Comparison of ENCODE assay signal across 32 cellular contexts in the genomic region with DNA sequence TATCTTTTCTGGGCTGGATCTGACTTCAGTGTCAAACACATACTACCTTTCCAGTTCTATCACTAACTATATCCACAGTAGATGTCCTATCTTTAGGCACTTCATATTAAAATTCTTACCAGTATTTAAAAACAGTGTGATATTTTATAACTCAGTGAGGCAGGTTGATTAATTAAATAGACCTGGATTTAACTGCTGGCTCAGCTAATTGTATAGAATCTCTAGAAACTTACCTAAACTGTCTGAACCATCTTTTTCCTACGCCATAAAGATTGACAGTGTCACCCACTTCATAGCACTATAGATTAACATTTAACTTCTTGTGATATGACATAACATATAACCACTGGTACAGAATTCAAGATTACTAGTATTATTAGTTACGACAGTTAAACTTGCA.
DNase-seq lines count a peak whose midpoint lies in the region; ATAC-seq, FAIRE-seq and TF ChIP-seq lines count a peak whose summit lies in the region.
"Had no signal": no experiment of that assay in that cellular context is flagged by ENCODE, and none has a peak within 500 bp of the region (broad histone marks: within the 10 kb centered on the region; RNA-seq: fewer than 3 reads in every experiment).

No MANE protein-coding gene starts in this region.

- FAIRE-seq in HepG2 (lab: Jason Lieb, UNC) (no peak), K562 (lab: Jason Lieb, UNC) (no peak)
- FAIRE-seq: A549, D721Med had no signal

- H3K9me3 Mint-ChIP-seq in activated naive CD8-positive, alpha-beta T cell treated with anti-CD3 and anti-CD28 coated beads for 36 hours = peaks cover 11% of the 10 kb centered on the region

- H2BK20ac ChIP-seq in IMR-90 (ENCODE audit: low read depth, low read length) = no peak overlapping the region

- dilution Hi-C loops in IMR-90 (cut with HindIII; ENCODE audit: low sequenced_read_pairs, unreplicated experiment) = no loop called here

- no peak overlapping the region for H3K56ac ChIP-seq in IMR-90 (ENCODE audit: extremely low read depth, insufficient read depth, low read length)

- H2AFZ ChIP-seq in HepG2 (ENCODE audit: low read length) = no peak overlapping the region
- no peak overlapping the region for H2AFZ ChIP-seq in IMR-90 (replicated peaks; ENCODE audit: low read length, poor library complexity)
- H2AFZ ChIP-seq in K562 (ENCODE audit: low read depth, low read length) = no peak overlapping the region

- BruUV-seq in HepG2 (replicated peaks; lab: Mats Ljungman, UMichigan) (no TSS peak), IMR-90 (replicated peaks; lab: Mats Ljungman, UMichigan) (no TSS peak), K562 (replicated peaks; lab: Mats Ljungman, UMichigan) (no TSS peak)

- no peak overlapping the region for H2BK15ac ChIP-seq in IMR-90 (ENCODE audit: low read depth, low read length)

- H3K27ac Mint-ChIP-seq in activated naive CD8-positive, alpha-beta T cell treated with anti-CD3 and anti-CD28 coated beads for 36 hours = no peak overlapping the region
- H3K27ac Mint-ChIP-seq: B cell; CD14-positive monocyte; CD4-positive, alpha-beta memory T cell; CD4-positive, alpha-beta T cell; CD4-positive, CD25-positive, alpha-beta regulatory T cell; CD8-positive, alpha-beta memory T cell; CD8-positive, alpha-beta T cell had no signal

- H2AK9ac ChIP-seq in IMR-90 (replicated peaks; ENCODE audit: low read depth, low read length, poor library complexity) = no peak overlapping the region

- TF ChIP-seq CTCF in HepG2 (CRISPR knock-in tag; IDR thresholded peaks at IDR 0.05) (no peak), right lobe of liver (IDR thresholded peaks at IDR 0.05) (no peak), IMR-90 (conservative IDR thresholded peaks at IDR 0.05; ENCODE audit: low read depth, low read length) (no peak), K562 (IDR thresholded peaks at IDR 0.05 in 2 of 3, conservative IDR thresholded peaks at IDR 0.05 in 1 of 3; ENCODE audit: insufficient read depth in 2 of 3, low read depth in 1 of 3, low read length in 3 of 3) (no peak)

- TF ChIP-seq RAD21 in HepG2 (CRISPR knock-in tag; IDR thresholded peaks at IDR 0.05) (no peak), IMR-90 (IDR thresholded peaks at IDR 0.05; ENCODE audit: low read length) (no peak), K562 (CRISPR knock-in tag; conservative IDR thresholded peaks at IDR 0.05 in 1 of 2, IDR thresholded peaks at IDR 0.05 in 1 of 2) (no peak)

- intact Hi-C loops in HepG2 (cut with micrococcal nuclease; ENCODE audit: unreplicated experiment) = no loop called here
- intact Hi-C loops in right lobe of liver (cut with DNase I) = no loop called here
- intact Hi-C loops in IMR-90 (cut with micrococcal nuclease) = no loop called here
- intact Hi-C loops in K562 (cut with micrococcal nuclease) = no loop called here

- H3K18ac ChIP-seq in IMR-90 (ENCODE audit: low read depth, low read length) = no peak overlapping the region

- POLR2A ChIA-PET in HepG2 (lab: Yijun Ruan, JAX) (no interaction called here), IMR-90 (lab: Charles Lee; ENCODE audit: unreplicated experiment) (no interaction called here), K562 (lab: Yijun Ruan, JAX) (no interaction called here)

- in situ Hi-C loops in HepG2 (cut with HindIII; ENCODE audit: extremely low pct_ligation_motif_present, low pct_unique_long_range_greater_than_20kb) = no loop called here
- in situ Hi-C loops in IMR-90 (cut with MboI; ENCODE audit: low sequenced_read_pairs) = no loop called here
- in situ Hi-C loops in K562 (cut with MboI) = no loop called here

- no peak overlapping the region for H3K14ac ChIP-seq in IMR-90 (replicated peaks; ENCODE audit: low read depth, low read length)

- no peaks in the 10 kb centered on the region for H3K9me3 ChIP-seq in HepG2 (ENCODE audit: low read length)
- no peaks in the 10 kb centered on the region for H3K9me3 ChIP-seq in right lobe of liver
- H3K9me3 ChIP-seq in IMR-90 (ENCODE audit: control insufficient read depth, insufficient read depth, low read length) = no peaks in the 10 kb centered on the region
- H3K9me3 ChIP-seq in K562 (replicated peaks; ENCODE audit: control insufficient read depth, insufficient read depth, low read depth, low read length) = no peaks in the 10 kb centered on the region
- H3K9me3 ChIP-seq: A549, BE2C, BLaER1, Caco-2 had no signal

- no peak overlapping the region for H4K91ac ChIP-seq in IMR-90 (ENCODE audit: insufficient read depth, low read depth, low read length)

- H3K4me1 Mint-ChIP-seq in activated naive CD8-positive, alpha-beta T cell treated with anti-CD3 and anti-CD28 coated beads for 36 hours = no peaks in the 10 kb centered on the region
- H3K4me1 Mint-ChIP-seq: B cell; CD14-positive monocyte; CD4-positive, alpha-beta memory T cell; CD4-positive, CD25-positive, alpha-beta regulatory T cell; CD8-positive, alpha-beta memory T cell had no signal

- H2BK120ac ChIP-seq in IMR-90 (ENCODE audit: low read depth, low read length) = no peak overlapping the region

- DNase-seq in HepG2 (ENCODE audit: low spot score) (no peak), right lobe of liver (no peak), IMR-90 (no peak), K562 (ENCODE audit: extremely low read depth in 1 of 4, low spot score in 3 of 4) (no peak), DMS79 (lab: John Stamatoyannopoulos, UW) (no peak)
- no peak for DNase-seq in activated naive CD8-positive, alpha-beta T cell treated with anti-CD3 and anti-CD28 coated beads for 36 hours
- DNase-seq: 8988T; ACHN; AML-193; BE2C; C1 segment of cervical spinal cord; Caco-2; Calu3; CD4-positive, alpha-beta memory T cell; CD4-positive, alpha-beta T cell; CD4-positive, CD25-positive, alpha-beta regulatory T cell; CD8-positive, alpha-beta memory T cell; CD8-positive, alpha-beta T cell; COR-L47; DMS 273 treated with DMSO at 0.1 percent for 48 hours; DMS153; DMS79 treated with DMSO at 0.1 percent for 48 hours; DND-41; EL had no signal

- H3K4me3 Mint-ChIP-seq in activated naive CD8-positive, alpha-beta T cell treated with anti-CD3 and anti-CD28 coated beads for 36 hours = no peak overlapping the region
- H3K4me3 Mint-ChIP-seq: B cell; CD14-positive monocyte; CD4-positive, alpha-beta memory T cell; CD4-positive, alpha-beta T cell; CD4-positive, CD25-positive, alpha-beta regulatory T cell; CD8-positive, alpha-beta memory T cell; CD8-positive, alpha-beta T cell had no signal

- no peaks in the 10 kb centered on the region for H4K20me1 ChIP-seq in HepG2 (ENCODE audit: insufficient read depth, low read length)
- H4K20me1 ChIP-seq in IMR-90 (ENCODE audit: insufficient read depth, low read length) = no peaks in the 10 kb centered on the region
- H4K20me1 ChIP-seq in K562 (replicated peaks; ENCODE audit: control insufficient read depth, insufficient read depth, low read length) = no peaks in the 10 kb centered on the region
- H4K20me1 ChIP-seq: BLaER1; BLaER1 treated with 17β-estradiol and CSF1 and Interleukin-3, amounts not matched to agents 10 nM and 100 nM had no signal

- H3K4me2 ChIP-seq in HepG2 (ENCODE audit: low read depth, low read length) (no peak overlapping the region), IMR-90 (ENCODE audit: low read depth, low read length) (no peak overlapping the region), K562 (ENCODE audit: insufficient read depth, low read length) (no peak overlapping the region)
- H3K4me2 ChIP-seq: A549; BLaER1; BLaER1 treated with 17β-estradiol and CSF1 and Interleukin-3, amounts not matched to agents 10 nM and 100 nM had no signal

- no peak overlapping the region for H3K4ac ChIP-seq in IMR-90 (ENCODE audit: low read depth, low read length)

- no peaks in the 10 kb centered on the region for H3K36me3 ChIP-seq in HepG2 (replicated peaks in 1 of 2; ENCODE audit: control insufficient read depth in 1 of 2, insufficient read depth in 2 of 2, low read length in 2 of 2)
- no peaks in the 10 kb centered on the region for H3K36me3 ChIP-seq in right lobe of liver
- no peaks in the 10 kb centered on the region for H3K36me3 ChIP-seq in IMR-90 (ENCODE audit: control insufficient read depth, insufficient read depth, low read length)
- no peaks in the 10 kb centered on the region for H3K36me3 ChIP-seq in K562 (ENCODE audit: control insufficient read depth, insufficient read depth, low read length)
- H3K36me3 ChIP-seq: BE2C; BLaER1; BLaER1 treated with 17β-estradiol and CSF1 and Interleukin-3, amounts not matched to agents 10 nM and 100 nM had no signal

- H3K79me2 ChIP-seq in HepG2 (ENCODE audit: insufficient read depth, low read length) = no peaks in the 10 kb centered on the region
- no peaks in the 10 kb centered on the region for H3K79me2 ChIP-seq in K562 (ENCODE audit: control insufficient read depth, insufficient read depth, low read length)

- H3K23ac ChIP-seq in IMR-90 (ENCODE audit: low read depth, low read length) = no peak overlapping the region

- no peak overlapping the region for H4K5ac ChIP-seq in IMR-90 (ENCODE audit: low read depth, low read length)

- no peak for TF ChIP-seq POLR2A in HepG2 (IDR thresholded peaks at IDR 0.05; ENCODE audit: insufficient read depth in 1 of 2, low read depth in 2 of 2, low read length in 2 of 2)
- no peak for TF ChIP-seq POLR2A in right lobe of liver (IDR thresholded peaks at IDR 0.05)
- TF ChIP-seq POLR2A in IMR-90 (IDR thresholded peaks at IDR 0.05; ENCODE audit: low read depth, low read length) = no peak
- no peak for TF ChIP-seq POLR2A in K562 (conservative IDR thresholded peaks at IDR 0.05)

- no peaks in the 10 kb centered on the region for H3K79me1 ChIP-seq in IMR-90 (ENCODE audit: low read depth in 1 of 2, low read length in 2 of 2)

- H3K36me3 Mint-ChIP-seq in activated naive CD8-positive, alpha-beta T cell treated with anti-CD3 and anti-CD28 coated beads for 36 hours = no peaks in the 10 kb centered on the region
- H3K36me3 Mint-ChIP-seq: CD14-positive monocyte; CD4-positive, alpha-beta memory T cell; CD4-positive, CD25-positive, alpha-beta regulatory T cell; CD8-positive, alpha-beta memory T cell; CD8-positive, alpha-beta T cell had no signal

- H4K8ac ChIP-seq in IMR-90 (ENCODE audit: low read depth in 2 of 2, low read length in 2 of 2) = no peak overlapping the region

- CTCF ChIA-PET in HepG2 (lab: Yijun Ruan, JAX; ENCODE audit: low intra/inter-chr PET ratio, low total read pairs) = no interaction called here
- CTCF ChIA-PET in IMR-90 (lab: Yijun Ruan, JAX) = no interaction called here
- CTCF ChIA-PET in K562 (lab: Yijun Ruan, JAX; ENCODE audit: low intra/inter-chr PET ratio) = no interaction called here

- H2AK5ac ChIP-seq in IMR-90 (ENCODE audit: low read depth, low read length) = no peak overlapping the region

- H3K27me3 ChIP-seq in HepG2 (ENCODE audit: control insufficient read depth in 1 of 2, insufficient read depth in 2 of 2, low read length in 2 of 2) (no peaks in the 10 kb centered on the region), right lobe of liver (no peaks in the 10 kb centered on the region), IMR-90 (ENCODE audit: control insufficient read depth, insufficient read depth, low read length) (no peaks in the 10 kb centered on the region), K562 (ENCODE audit: control insufficient read depth in 2 of 2, insufficient read depth in 2 of 2, low read length in 2 of 2) (peaks cover 0 to under 1% of the 10 kb centered on the region in 2 experiments; a peak in 1 of 5 replicates)
- H3K27me3 ChIP-seq: BE2C; BLaER1; BLaER1 treated with 17β-estradiol and CSF1 and Interleukin-3, amounts not matched to agents 10 nM and 100 nM had no signal

- H3K4me3 ChIP-seq in HepG2 (replicated peaks in 1 of 3; ENCODE audit: insufficient read depth in 1 of 3, low read depth in 2 of 3, low read length in 3 of 3) (no peak overlapping the region), right lobe of liver (no peak overlapping the region), IMR-90 (ENCODE audit: insufficient read depth, low read depth, low read length) (no peak overlapping the region), K562 (no peak overlapping the region)
- H3K4me3 ChIP-seq: A549; BLaER1; BLaER1 treated with 17β-estradiol and CSF1 and Interleukin-3, amounts not matched to agents 10 nM and 100 nM had no signal

- TF ChIP-seq EP300 in HepG2 (IDR thresholded peaks at IDR 0.05; ENCODE audit: low read depth in 2 of 2, low read length in 2 of 2) (no peak), HepG2 (CRISPR knock-in tag; IDR thresholded peaks at IDR 0.05; ENCODE audit: borderline replicate concordance) (no peak), K562 (IDR thresholded peaks at IDR 0.05; ENCODE audit: low read length) (no peak)

- 19% methylated on average over 2 of the region's 2 CpGs for WGBS in HepG2 (ENCODE audit: low lambda C conversion rate)
- WGBS in right lobe of liver (ENCODE audit: insufficient coverage, low coverage, low lambda C conversion rate, missing lambda C conversion rate) = 39% methylated on average over 2 of the region's 2 CpGs
- no CpG with 5 or more reads among the region's 2 CpGs for WGBS in IMR-90 (ENCODE audit: extremely low coverage in 2 of 2, insufficient read length in 1 of 2), 2 experiments
- 10% methylated on average over 2 of the region's 2 CpGs for WGBS in K562 (ENCODE audit: insufficient coverage, low coverage, missing lambda C conversion rate)

- H3K27ac ChIP-seq in HepG2 (ENCODE audit: extremely low read length, insufficient read depth, low read length) = no peak overlapping the region
- no peak overlapping the region for H3K27ac ChIP-seq in right lobe of liver
- no peak overlapping the region for H3K27ac ChIP-seq in IMR-90 (ENCODE audit: insufficient read depth, low read length)
- no peak overlapping the region for H3K27ac ChIP-seq in K562 (ENCODE audit: extremely low read depth, low read depth, low read length)
- H3K27ac ChIP-seq: 22Rv1; A549; BLaER1; BLaER1 treated with 17β-estradiol and CSF1 and Interleukin-3, amounts not matched to agents 10 nM and 100 nM; C4-2B had no signal

- H3K9ac ChIP-seq in HepG2 (ENCODE audit: insufficient read depth, low read depth, low read length) (no peak overlapping the region), IMR-90 (ENCODE audit: low read depth, low read length) (no peak overlapping the region), K562 (ENCODE audit: insufficient read depth in 1 of 2, low read depth in 2 of 2, low read length in 2 of 2) (no peak overlapping the region)
- H3K9ac ChIP-seq: BLaER1; BLaER1 treated with 17β-estradiol and CSF1 and Interleukin-3, amounts not matched to agents 10 nM and 100 nM had no signal

- H3K9me1 ChIP-seq in IMR-90 (ENCODE audit: insufficient read depth, low read length) = no peaks in the 10 kb centered on the region
- H3K9me1 ChIP-seq in K562 (ENCODE audit: control insufficient read depth, insufficient read depth, low read length) = no peaks in the 10 kb centered on the region

- ATAC-seq in HepG2 = no peak
- ATAC-seq in right lobe of liver = no peak
- no peak for ATAC-seq in IMR-90 (ENCODE audit: low read depth)
- no peak for ATAC-seq in K562
- ATAC-seq: A549; CD8-positive, alpha-beta T cell had no signal

- no peaks in the 10 kb centered on the region for H3K4me1 ChIP-seq in HepG2 (ENCODE audit: insufficient read depth, low read length)
- H3K4me1 ChIP-seq in right lobe of liver = no peaks in the 10 kb centered on the region
- H3K4me1 ChIP-seq in IMR-90 (ENCODE audit: control insufficient read depth, insufficient read depth, low read length) = no peaks in the 10 kb centered on the region
- no peaks in the 10 kb centered on the region for H3K4me1 ChIP-seq in K562 (replicated peaks in 1 of 2; ENCODE audit: control insufficient read depth in 2 of 2, insufficient read depth in 2 of 2, low read length in 2 of 2)
- H3K4me1 ChIP-seq: A549; BE2C; BLaER1; BLaER1 treated with 17β-estradiol and CSF1 and Interleukin-3, amounts not matched to agents 10 nM and 100 nM; Caco-2 had no signal

- H3K27me3 Mint-ChIP-seq in activated naive CD8-positive, alpha-beta T cell treated with anti-CD3 and anti-CD28 coated beads for 36 hours = no peaks in the 10 kb centered on the region
- H3K27me3 Mint-ChIP-seq: B cell; CD4-positive, alpha-beta memory T cell; CD4-positive, alpha-beta T cell; CD4-positive, CD25-positive, alpha-beta regulatory T cell had no signal

- no peak overlapping the region for H2BK5ac ChIP-seq in IMR-90 (ENCODE audit: low read depth, low read length, poor library complexity, severe bottlenecking)
